ENCODE assay signal across 3 cellular contexts in genomic region chrX:67714004-67714403, GRCh38.
"Had no signal": no experiment of that assay in that cellular context is flagged by ENCODE, and none has a peak within 500 bp of the region (broad histone marks: within the 10 kb centered on the region; RNA-seq: fewer than 3 reads in every experiment).

No MANE protein-coding gene starts in this region.

- ATAC-seq: GM12878 had no signal

- H3K4me3 ChIP-seq: GM12878 had no signal

- DNase-seq: GDM1, GF-D8 had no signal
